ENCODE assay signal across 8 cellular contexts in genomic region chr12:6284273-6284672, GRCh38. TPM values are rescaled to one million over a fixed set of nuclear protein-coding genes. Genes with fewer than 3 reads are reported as not detected.
"Had no signal": no experiment of that assay in that cellular context is flagged by ENCODE, and none has a peak within 500 bp of the region (broad histone marks: within the 10 kb centered on the region; RNA-seq: fewer than 3 reads in every experiment).

No MANE protein-coding gene starts in this region.

- H3K27me3 ChIP-seq: body of pancreas, tibial nerve had no signal

- DNase-seq: activated B cell treated with CpG ODN at 0.5 μM for 24 hours had no signal

- H3K9me3 ChIP-seq: body of pancreas, tibial nerve had no signal

- H3K27ac ChIP-seq: body of pancreas, tibial nerve had no signal

- H3K4me3 ChIP-seq: body of pancreas, dorsolateral prefrontal cortex, lung, tibial nerve had no signal

- H3K36me3 ChIP-seq: tibial nerve had no signal

RNA-seq across cellular contexts. Expression of gene PLEKHG6, which starts 26.2 kb away (rescaled TPM):
- total RNA-seq: activated B cell treated with CpG ODN at 0.5 μM for 24 hours; activated CD4-positive, alpha-beta memory T cell treated with anti-CD3 and anti-CD28 coated beads, Interleukin-2, amount 10 ng/mL, durations not matched to agents 7 days and 5 days; activated CD8-positive, alpha-beta memory T cell treated with anti-CD3 and anti-CD28 coated beads, Interleukin-2, amount 10 ng/mL, durations not matched to agents 7 days and 5 days; occipital lobe had no signal

RNA-seq across cellular contexts. Expression of gene TNFRSF1A, which starts 57.6 kb away (rescaled TPM):
- total RNA-seq: activated B cell treated with CpG ODN at 0.5 μM for 24 hours had no signal
